Comparison of ENCODE assay signal across 25 cellular contexts in genomic region chr7:103101543-103101942, GRCh38.
"Had no signal": no experiment of that assay in that cellular context is flagged by ENCODE, and none has a peak within 500 bp of the region (broad histone marks: within the 10 kb centered on the region; RNA-seq: fewer than 3 reads in every experiment).

No MANE protein-coding gene starts in this region.

- H3K27me3 Mint-ChIP-seq: dendritic cell treated with granulocyte-macrophage colony-stimulating factor and Interleukin-4, amounts not matched to agents 40 ng/mL and 50 ng/mL, for 4 days; effector memory CD8-positive, alpha-beta T cell had no signal

- H3K9me3 Mint-ChIP-seq: dendritic cell treated with granulocyte-macrophage colony-stimulating factor and Interleukin-4, amounts not matched to agents 40 ng/mL and 50 ng/mL, for 4 days; effector memory CD8-positive, alpha-beta T cell; endodermal cell had no signal

- H3K27ac ChIP-seq: colonic mucosa, epithelial cell of prostate, esophagus squamous epithelium, gastrocnemius medialis, heart right ventricle, left ventricle myocardium inferior, lower lobe of right lung had no signal

- H3K27me3 ChIP-seq: colonic mucosa, esophagus squamous epithelium, gastrocnemius medialis, heart right ventricle had no signal

- ATAC-seq: effector memory CD8-positive, alpha-beta T cell; esophagus mucosa; gastrocnemius medialis; heart right ventricle; left cardiac atrium; lower lobe of right lung had no signal

- H3K4me3 ChIP-seq: colonic mucosa, esophagus squamous epithelium, gastrocnemius medialis, heart right ventricle, left ventricle myocardium inferior, lower lobe of right lung had no signal

- H3K27ac Mint-ChIP-seq: dendritic cell treated with granulocyte-macrophage colony-stimulating factor and Interleukin-4, amounts not matched to agents 40 ng/mL and 50 ng/mL, for 4 days; endodermal cell had no signal

- H3K4me1 ChIP-seq: colonic mucosa, gastrocnemius medialis, left ventricle myocardium inferior, lower lobe of right lung had no signal

- FAIRE-seq: endometrium, islet of Langerhans, keratinocyte had no signal

- DNase-seq: colonic mucosa; cortex of kidney; effector CD8-positive, alpha-beta T cell; effector memory CD8-positive, alpha-beta T cell; endodermal cell; erythroblast; esophagus squamous epithelium; foreskin fibroblast; foreskin melanocyte; gastrocnemius medialis; glutamatergic neuron; head of caudate nucleus; heart right ventricle; hippocampal formation; left cardiac atrium; left ventricle myocardium inferior; lower lobe of right lung; mesendoderm; midbrain had no signal

- H3K4me3 Mint-ChIP-seq: dendritic cell treated with granulocyte-macrophage colony-stimulating factor and Interleukin-4, amounts not matched to agents 40 ng/mL and 50 ng/mL, for 4 days; effector memory CD8-positive, alpha-beta T cell; endodermal cell had no signal

- H3K9me3 ChIP-seq: colonic mucosa, esophagus squamous epithelium, gastrocnemius medialis, heart right ventricle, left ventricle myocardium inferior, lower lobe of right lung had no signal
